Comparison of ENCODE assay signal across 36 cellular contexts in genomic region chr20:22672191-22672590, GRCh38.
DNase-seq lines count a peak whose midpoint lies in the region; ATAC-seq, FAIRE-seq and TF ChIP-seq lines count a peak whose summit lies in the region.
"Had no signal": no experiment of that assay in that cellular context is flagged by ENCODE, and none has a peak within 500 bp of the region (broad histone marks: within the 10 kb centered on the region; RNA-seq: fewer than 3 reads in every experiment).

No MANE protein-coding gene starts in this region.

- H3K4me3 ChIP-seq in HepG2 (replicated peaks in 1 of 3; ENCODE audit: insufficient read depth in 1 of 3, low read depth in 2 of 3, low read length in 3 of 3) (no peak overlapping the region), right lobe of liver (no peak overlapping the region), A549 (no peak overlapping the region), IMR-90 (ENCODE audit: insufficient read depth, low read depth, low read length) (no peak overlapping the region), K562 (no peak overlapping the region)
- H3K4me3 ChIP-seq: BLaER1; BLaER1 treated with 17β-estradiol and CSF1 and Interleukin-3, amounts not matched to agents 10 nM and 100 nM had no signal

- H2BK15ac ChIP-seq in IMR-90 (ENCODE audit: low read depth, low read length): no peak overlapping the region

- no peak overlapping the region for H3K27ac Mint-ChIP-seq in HFFc6
- H3K27ac Mint-ChIP-seq: B cell; CD4-positive, alpha-beta memory T cell; CD4-positive, alpha-beta T cell; CD4-positive, CD25-positive, alpha-beta regulatory T cell; CD8-positive, alpha-beta memory T cell; CD8-positive, alpha-beta T cell had no signal

- H3K56ac ChIP-seq in IMR-90 (ENCODE audit: extremely low read depth, insufficient read depth, low read length): no peak overlapping the region

- intact Hi-C loops in HepG2 (cut with micrococcal nuclease; ENCODE audit: unreplicated experiment): no loop called here
- intact Hi-C loops in right lobe of liver (cut with DNase I): no loop called here
- intact Hi-C loops in IMR-90 (cut with micrococcal nuclease): no loop called here
- intact Hi-C loops in K562 (cut with micrococcal nuclease): no loop called here

- no peaks in the 10 kb centered on the region for H3K36me3 ChIP-seq in HepG2 (replicated peaks in 1 of 2; ENCODE audit: control insufficient read depth in 1 of 2, insufficient read depth in 2 of 2, low read length in 2 of 2)
- H3K36me3 ChIP-seq in right lobe of liver: no peaks in the 10 kb centered on the region
- no peaks in the 10 kb centered on the region for H3K36me3 ChIP-seq in IMR-90 (ENCODE audit: control insufficient read depth, insufficient read depth, low read length)
- no peaks in the 10 kb centered on the region for H3K36me3 ChIP-seq in K562 (ENCODE audit: control insufficient read depth, insufficient read depth, low read length)
- H3K36me3 ChIP-seq: BE2C had no signal

- POLR2A ChIA-PET in HepG2 (lab: Yijun Ruan, JAX): no interaction called here
- POLR2A ChIA-PET in A549 (lab: Yijun Ruan, JAX): no interaction called here
- POLR2A ChIA-PET in IMR-90 (lab: Charles Lee; ENCODE audit: unreplicated experiment): no interaction called here
- POLR2A ChIA-PET in K562 (lab: Yijun Ruan, JAX): no interaction called here

- H3K4ac ChIP-seq in IMR-90 (ENCODE audit: low read depth, low read length): no peak overlapping the region

- TF ChIP-seq EP300 in HepG2 (IDR thresholded peaks at IDR 0.05; ENCODE audit: low read depth in 2 of 2, low read length in 2 of 2) (no peak), HepG2 (CRISPR knock-in tag; IDR thresholded peaks at IDR 0.05; ENCODE audit: borderline replicate concordance) (no peak), A549 (IDR thresholded peaks at IDR 0.05) (no peak), K562 (IDR thresholded peaks at IDR 0.05; ENCODE audit: low read length) (no peak)

- no peak overlapping the region for H4K91ac ChIP-seq in IMR-90 (ENCODE audit: insufficient read depth, low read depth, low read length)

- in situ Hi-C loops in HepG2 (cut with HindIII; ENCODE audit: extremely low pct_ligation_motif_present, low pct_unique_long_range_greater_than_20kb) (no loop called here), IMR-90 (cut with MboI; ENCODE audit: low sequenced_read_pairs) (no loop called here), K562 (cut with MboI) (no loop called here)

- no peaks in the 10 kb centered on the region for H3K9me1 ChIP-seq in IMR-90 (ENCODE audit: insufficient read depth, low read length)
- H3K9me1 ChIP-seq in K562 (ENCODE audit: control insufficient read depth, insufficient read depth, low read length): no peaks in the 10 kb centered on the region

- no peaks in the 10 kb centered on the region; the same call in 1 of the 2 replicates for H3K27me3 Mint-ChIP-seq in HFFc6 (ENCODE audit: insufficient read depth)
- H3K27me3 Mint-ChIP-seq: CD4-positive, alpha-beta memory T cell; CD4-positive, CD25-positive, alpha-beta regulatory T cell had no signal

- H3K4me2 ChIP-seq in HepG2 (ENCODE audit: low read depth, low read length) (no peak overlapping the region), A549 (no peak overlapping the region), IMR-90 (ENCODE audit: low read depth, low read length) (no peak overlapping the region), K562 (ENCODE audit: insufficient read depth, low read length) (no peak overlapping the region)
- H3K4me2 ChIP-seq: BLaER1; BLaER1 treated with 17β-estradiol and CSF1 and Interleukin-3, amounts not matched to agents 10 nM and 100 nM had no signal

- no peak overlapping the region for H2BK5ac ChIP-seq in IMR-90 (ENCODE audit: low read depth, low read length, poor library complexity, severe bottlenecking)

- H3K23ac ChIP-seq in IMR-90 (ENCODE audit: low read depth, low read length): no peak overlapping the region

- TF ChIP-seq CTCF in HepG2 (CRISPR knock-in tag; IDR thresholded peaks at IDR 0.05): no peak
- TF ChIP-seq CTCF in right lobe of liver (IDR thresholded peaks at IDR 0.05): no peak
- TF ChIP-seq CTCF in A549 (IDR thresholded peaks at IDR 0.05): no peak
- no peak for TF ChIP-seq CTCF in IMR-90 (conservative IDR thresholded peaks at IDR 0.05; ENCODE audit: low read depth, low read length)
- no peak for TF ChIP-seq CTCF in K562 (IDR thresholded peaks at IDR 0.05 in 2 of 3, conservative IDR thresholded peaks at IDR 0.05 in 1 of 3; ENCODE audit: insufficient read depth in 2 of 3, low read depth in 1 of 3, low read length in 3 of 3)
- no peak for TF ChIP-seq CTCF in HFFc6 (IDR thresholded peaks at IDR 0.05)

- no peak for TF ChIP-seq RAD21 in HepG2 (CRISPR knock-in tag; IDR thresholded peaks at IDR 0.05)
- no peak for TF ChIP-seq RAD21 in A549 (conservative IDR thresholded peaks at IDR 0.05 in 1 of 2, IDR thresholded peaks at IDR 0.05 in 1 of 2)
- no peak for TF ChIP-seq RAD21 in IMR-90 (IDR thresholded peaks at IDR 0.05; ENCODE audit: low read length)
- TF ChIP-seq RAD21 in K562 (CRISPR knock-in tag; conservative IDR thresholded peaks at IDR 0.05 in 1 of 2, IDR thresholded peaks at IDR 0.05 in 1 of 2): no peak

- no peak for DNase-seq in HepG2 (ENCODE audit: low spot score)
- DNase-seq in right lobe of liver: no peak
- no peak for DNase-seq in A549 (ENCODE audit: low read depth in 1 of 2, low spot score in 1 of 2)
- no peak for DNase-seq in IMR-90
- no peak for DNase-seq in K562 (ENCODE audit: extremely low read depth in 1 of 4, low spot score in 3 of 4)
- no peak for DNase-seq in activated gamma-delta T cell (lab: John Stamatoyannopoulos, UW)
- no peak for DNase-seq in HFFc6
- DNase-seq in NCI-H128 (lab: John Stamatoyannopoulos, UW; ENCODE audit: unreplicated experiment): no peak
- DNase-seq: 8988T; ACHN; AML-193; BE2C; C1 segment of cervical spinal cord; Caco-2; Calu3; CD4-positive, alpha-beta memory T cell; CD4-positive, alpha-beta T cell; CD4-positive, CD25-positive, alpha-beta regulatory T cell; CD8-positive, alpha-beta memory T cell; CD8-positive, alpha-beta T cell; COR-L47; DMS 273 treated with DMSO at 0.1 percent for 48 hours; DMS153; DMS53; DMS79; DMS79 treated with DMSO at 0.1 percent for 48 hours; DND-41; EL had no signal

- H3K9me3 Mint-ChIP-seq in HFFc6: peaks cover 20% of the 10 kb centered on the region

- CTCF ChIA-PET in HepG2 (lab: Yijun Ruan, JAX; ENCODE audit: low intra/inter-chr PET ratio, low total read pairs): no interaction called here
- CTCF ChIA-PET in A549 (lab: Yijun Ruan, JAX): interaction anchor here (1.8 kb wide), 1 partner anchor 11 kb away, joined by 8 read pairs; no protein-coding TSS in a partner anchor
- CTCF ChIA-PET in IMR-90 (lab: Yijun Ruan, JAX): no interaction called here
- CTCF ChIA-PET in K562 (lab: Yijun Ruan, JAX; ENCODE audit: low intra/inter-chr PET ratio): no interaction called here

- no peaks in the 10 kb centered on the region for H3K4me1 Mint-ChIP-seq in HFFc6 (ENCODE audit: low read depth)
- H3K4me1 Mint-ChIP-seq: CD4-positive, alpha-beta memory T cell; CD4-positive, CD25-positive, alpha-beta regulatory T cell; CD8-positive, alpha-beta memory T cell had no signal

- H4K8ac ChIP-seq in IMR-90 (ENCODE audit: low read depth in 2 of 2, low read length in 2 of 2): no peak overlapping the region

- no peak overlapping the region for H4K5ac ChIP-seq in IMR-90 (ENCODE audit: low read depth, low read length)

- H3K18ac ChIP-seq in IMR-90 (ENCODE audit: low read depth, low read length): no peak overlapping the region

- no peaks in the 10 kb centered on the region for H3K36me3 Mint-ChIP-seq in HFFc6 (ENCODE audit: low read depth)
- H3K36me3 Mint-ChIP-seq: CD14-positive monocyte; CD4-positive, alpha-beta memory T cell; CD4-positive, CD25-positive, alpha-beta regulatory T cell; CD8-positive, alpha-beta memory T cell; CD8-positive, alpha-beta T cell had no signal

- H3K27ac ChIP-seq in HepG2 (ENCODE audit: extremely low read length, insufficient read depth, low read length) (no peak overlapping the region), right lobe of liver (no peak overlapping the region), A549 (no peak overlapping the region), IMR-90 (ENCODE audit: insufficient read depth, low read length) (no peak overlapping the region), K562 (ENCODE audit: extremely low read depth, low read depth, low read length) (no peak overlapping the region)
- H3K27ac ChIP-seq: 22Rv1; BLaER1; BLaER1 treated with 17β-estradiol and CSF1 and Interleukin-3, amounts not matched to agents 10 nM and 100 nM; C4-2B had no signal

- H2BK20ac ChIP-seq in IMR-90 (ENCODE audit: low read depth, low read length): no peak overlapping the region

- H4K20me1 ChIP-seq in HepG2 (ENCODE audit: insufficient read depth, low read length): no peaks in the 10 kb centered on the region
- H4K20me1 ChIP-seq in IMR-90 (ENCODE audit: insufficient read depth, low read length): no peaks in the 10 kb centered on the region
- H4K20me1 ChIP-seq in K562 (replicated peaks; ENCODE audit: control insufficient read depth, insufficient read depth, low read length): no peaks in the 10 kb centered on the region
- H4K20me1 ChIP-seq: BLaER1 had no signal

- H3K4me1 ChIP-seq in HepG2 (ENCODE audit: insufficient read depth, low read length) (no peaks in the 10 kb centered on the region), right lobe of liver (no peaks in the 10 kb centered on the region), A549 (no peaks in the 10 kb centered on the region), IMR-90 (ENCODE audit: control insufficient read depth, insufficient read depth, low read length) (no peaks in the 10 kb centered on the region), K562 (replicated peaks in 1 of 2; ENCODE audit: control insufficient read depth in 2 of 2, insufficient read depth in 2 of 2, low read length in 2 of 2) (no peaks in the 10 kb centered on the region)
- H3K4me1 ChIP-seq: BE2C, Caco-2 had no signal

- 36% methylated on average over 1 of the region's 1 CpG for WGBS in HepG2 (ENCODE audit: low lambda C conversion rate)
- 79% methylated on average over 1 of the region's 1 CpG for WGBS in right lobe of liver (ENCODE audit: insufficient coverage, low coverage, low lambda C conversion rate, missing lambda C conversion rate)
- WGBS in A549 (ENCODE audit: missing lambda C conversion rate): 89% methylated on average over 1 of the region's 1 CpG
- no CpG with 5 or more reads among the region's 1 CpG for WGBS in IMR-90 (ENCODE audit: extremely low coverage in 2 of 2, insufficient read length in 1 of 2), 2 experiments
- 0% methylated on average over 1 of the region's 1 CpG for WGBS in K562 (ENCODE audit: insufficient coverage, low coverage, missing lambda C conversion rate)

- ATAC-seq in HepG2: no peak
- no peak for ATAC-seq in right lobe of liver
- ATAC-seq in A549: no peak
- no peak for ATAC-seq in IMR-90 (ENCODE audit: low read depth)
- ATAC-seq in K562: no peak
- ATAC-seq: CD8-positive, alpha-beta T cell had no signal

- H3K4me3 Mint-ChIP-seq in HFFc6: no peak overlapping the region
- H3K4me3 Mint-ChIP-seq: B cell; CD14-positive monocyte; CD4-positive, alpha-beta memory T cell; CD4-positive, alpha-beta T cell; CD4-positive, CD25-positive, alpha-beta regulatory T cell; CD8-positive, alpha-beta memory T cell; CD8-positive, alpha-beta T cell had no signal

- no peak for FAIRE-seq in HepG2 (lab: Jason Lieb, UNC)
- no peak for FAIRE-seq in A549 (lab: Jason Lieb, UNC)
- no peak for FAIRE-seq in K562 (lab: Jason Lieb, UNC)
- FAIRE-seq: A204.1, D721Med had no signal

- H2BK120ac ChIP-seq in IMR-90 (ENCODE audit: low read depth, low read length): no peak overlapping the region

- H2AFZ ChIP-seq in HepG2 (ENCODE audit: low read length) (no peak overlapping the region), IMR-90 (replicated peaks; ENCODE audit: low read length, poor library complexity) (no peak overlapping the region), K562 (ENCODE audit: low read depth, low read length) (no peak overlapping the region)

- H2AK9ac ChIP-seq in IMR-90 (replicated peaks; ENCODE audit: low read depth, low read length, poor library complexity): no peak overlapping the region

- no peak overlapping the region for H3K9ac ChIP-seq in HepG2 (ENCODE audit: insufficient read depth, low read depth, low read length)
- H3K9ac ChIP-seq in IMR-90 (ENCODE audit: low read depth, low read length): no peak overlapping the region
- no peak overlapping the region for H3K9ac ChIP-seq in K562 (ENCODE audit: insufficient read depth in 1 of 2, low read depth in 2 of 2, low read length in 2 of 2)
- H3K9ac ChIP-seq: BLaER1; BLaER1 treated with 17β-estradiol and CSF1 and Interleukin-3, amounts not matched to agents 10 nM and 100 nM had no signal

- dilution Hi-C loops in IMR-90 (cut with HindIII; ENCODE audit: low sequenced_read_pairs, unreplicated experiment): no loop called here

- no peaks in the 10 kb centered on the region for H3K79me1 ChIP-seq in IMR-90 (ENCODE audit: low read depth in 1 of 2, low read length in 2 of 2)

- no peaks in the 10 kb centered on the region for H3K79me2 ChIP-seq in HepG2 (ENCODE audit: insufficient read depth, low read length)
- no peaks in the 10 kb centered on the region for H3K79me2 ChIP-seq in K562 (ENCODE audit: control insufficient read depth, insufficient read depth, low read length)

- TF ChIP-seq POLR2A in HepG2 (IDR thresholded peaks at IDR 0.05; ENCODE audit: insufficient read depth in 1 of 2, low read depth in 2 of 2, low read length in 2 of 2) (no peak), right lobe of liver (IDR thresholded peaks at IDR 0.05) (no peak), A549 (IDR thresholded peaks at IDR 0.05; ENCODE audit: low read length) (no peak), IMR-90 (IDR thresholded peaks at IDR 0.05; ENCODE audit: low read depth, low read length) (no peak), K562 (conservative IDR thresholded peaks at IDR 0.05) (no peak)

- H3K27me3 ChIP-seq in HepG2 (ENCODE audit: control insufficient read depth in 1 of 2, insufficient read depth in 2 of 2, low read length in 2 of 2) (peaks cover 1 to 11% of the 10 kb centered on the region in 2 experiments; a peak in 1 of 5 replicates), right lobe of liver (no peaks in the 10 kb centered on the region), IMR-90 (ENCODE audit: control insufficient read depth, insufficient read depth, low read length) (no peaks in the 10 kb centered on the region), K562 (ENCODE audit: control insufficient read depth in 2 of 2, insufficient read depth in 2 of 2, low read length in 2 of 2) (peaks cover 0 to 17% of the 10 kb centered on the region in 2 experiments; a peak in 3 of 5 replicates)
- H3K27me3 ChIP-seq: BE2C; BLaER1; BLaER1 treated with 17β-estradiol and CSF1 and Interleukin-3, amounts not matched to agents 10 nM and 100 nM had no signal

- H3K14ac ChIP-seq in IMR-90 (replicated peaks; ENCODE audit: low read depth, low read length): no peak overlapping the region

- H3K9me3 ChIP-seq in HepG2 (ENCODE audit: low read length): peaks cover 15% of the 10 kb centered on the region
- no peaks in the 10 kb centered on the region for H3K9me3 ChIP-seq in right lobe of liver
- H3K9me3 ChIP-seq in A549: peaks cover 28% of the 10 kb centered on the region; the same call in 2 of the 3 replicates
- no peaks in the 10 kb centered on the region for H3K9me3 ChIP-seq in IMR-90 (ENCODE audit: control insufficient read depth, insufficient read depth, low read length)
- no peaks in the 10 kb centered on the region for H3K9me3 ChIP-seq in K562 (replicated peaks; ENCODE audit: control insufficient read depth, insufficient read depth, low read depth, low read length)
- H3K9me3 ChIP-seq: BE2C had no signal

- H2AK5ac ChIP-seq in IMR-90 (ENCODE audit: low read depth, low read length): no peak overlapping the region

- BruUV-seq in HepG2 (replicated peaks; lab: Mats Ljungman, UMichigan) (no TSS peak), IMR-90 (replicated peaks; lab: Mats Ljungman, UMichigan) (no TSS peak), K562 (replicated peaks; lab: Mats Ljungman, UMichigan) (no TSS peak)

Comparison
In these comparisons a context has a peak if more than half of its experiments do, and no peak if none do; other contexts are left out.
1. Of the 241 proteins assayed by ChIP-seq in both HepG2 and K562: peak only in HepG2: MAFF and MAFK; only in K562: none; in both: none; in neither: 238; mixed calls (peak in some experiments, not most) for 1.